Comparison of ENCODE assay signal across 9 cellular contexts in genomic region chr9:92740015-92740408, GRCh38. TPM values are rescaled to one million over a fixed set of nuclear protein-coding genes. Genes with fewer than 3 reads are reported as not detected.
DNase-seq lines count a peak whose midpoint lies in the region; ATAC-seq and TF ChIP-seq lines count a peak whose summit lies in the region.
"Had no signal": no experiment of that assay in that cellular context is flagged by ENCODE, and none has a peak within 500 bp of the region (broad histone marks: within the 10 kb centered on the region; RNA-seq: fewer than 3 reads in every experiment).

No MANE protein-coding gene starts in this region.

- no peak overlapping the region for H2BK20ac ChIP-seq in IMR-90 (ENCODE audit: low read depth, low read length)

- peaks cover 48% of the 10 kb centered on the region for H3K9me1 ChIP-seq in IMR-90 (ENCODE audit: insufficient read depth, low read length)

- DNase-seq in IMR-90 (peak; percentile 55), immature natural killer cell (no peak), spleen (no peak), GM13977 (ENCODE audit: low spot score) (no peak)
- DNase-seq in activated naive CD8-positive, alpha-beta T cell treated with anti-CD3 and anti-CD28 coated beads for 36 hours: no peak
- no peak for DNase-seq in activated naive CD4-positive, alpha-beta T cell (lab: John Stamatoyannopoulos, UW)
- DNase-seq: stimulated activated naive CD4-positive, alpha-beta T cell had no signal

- H2AFZ ChIP-seq in IMR-90 (replicated peaks; ENCODE audit: low read length, poor library complexity): no peak overlapping the region

- peak; percentile 38 for ATAC-seq in IMR-90 (ENCODE audit: low read depth)
- no peak for ATAC-seq in HG02642 (IDR thresholded peaks at IDR 0.05; ENCODE audit: poor library complexity, unreplicated experiment)

- no peak overlapping the region for H3K56ac ChIP-seq in IMR-90 (ENCODE audit: extremely low read depth, insufficient read depth, low read length)

- intact Hi-C loops in IMR-90 (cut with micrococcal nuclease): no loop called here
- intact Hi-C loops in spleen (cut with DNase I; ENCODE audit: low total_unique reads): no loop called here

- H3K36me3 ChIP-seq in IMR-90 (ENCODE audit: control insufficient read depth, insufficient read depth, low read length) (no peaks in the 10 kb centered on the region), spleen (no peaks in the 10 kb centered on the region)

- in situ Hi-C loops in IMR-90 (cut with MboI; ENCODE audit: low sequenced_read_pairs): no loop called here
- in situ Hi-C loops in GM13977 (cut with MboI; ENCODE audit: low pct_unique_long_range_greater_than_20kb, low sequenced_read_pairs, unreplicated experiment): no loop called here

- H3K4me1 ChIP-seq in IMR-90 (ENCODE audit: control insufficient read depth, insufficient read depth, low read length): peaks cover 9% of the 10 kb centered on the region
- peaks cover 16 to 99% (median 91%) of the 10 kb centered on the region in 6 donors for H3K4me1 ChIP-seq in spleen

- H3K27me3 ChIP-seq in IMR-90 (ENCODE audit: control insufficient read depth, insufficient read depth, low read length) (no peaks in the 10 kb centered on the region), spleen (replicated peaks in 1 of 7) (no peaks in the 10 kb centered on the region)

- POLR2A ChIA-PET in IMR-90 (lab: Charles Lee; ENCODE audit: unreplicated experiment): no interaction called here

- no peak for TF ChIP-seq POLR2A in IMR-90 (IDR thresholded peaks at IDR 0.05; ENCODE audit: low read depth, low read length)
- no peak for TF ChIP-seq POLR2A in spleen (IDR thresholded peaks at IDR 0.05)

- peaks cover 62% of the 10 kb centered on the region for H3K4me1 Mint-ChIP-seq in activated naive CD8-positive, alpha-beta T cell treated with anti-CD3 and anti-CD28 coated beads for 36 hours
- H3K4me1 Mint-ChIP-seq in immature natural killer cell: peaks cover 85 to 89% of the 10 kb centered on the region in 2 donors

- peaks cover 47 to 73% of the 10 kb centered on the region in 2 experiments for H3K79me1 ChIP-seq in IMR-90 (ENCODE audit: low read depth in 1 of 2, low read length in 2 of 2)

- H3K27ac Mint-ChIP-seq in activated naive CD8-positive, alpha-beta T cell treated with anti-CD3 and anti-CD28 coated beads for 36 hours: peak overlapping the region; percentile 11
- H3K27ac Mint-ChIP-seq in immature natural killer cell: peak overlapping the region; percentile 4 to 82 (median 56)

- H3K4me2 ChIP-seq in IMR-90 (ENCODE audit: low read depth, low read length): no peak overlapping the region

- H4K91ac ChIP-seq in IMR-90 (ENCODE audit: insufficient read depth, low read depth, low read length): no peak overlapping the region

- H3K9me3 Mint-ChIP-seq in activated naive CD8-positive, alpha-beta T cell treated with anti-CD3 and anti-CD28 coated beads for 36 hours: no peaks in the 10 kb centered on the region
- H3K9me3 Mint-ChIP-seq in immature natural killer cell: no peaks in the 10 kb centered on the region

- no peaks in the 10 kb centered on the region for H3K27me3 Mint-ChIP-seq in activated naive CD8-positive, alpha-beta T cell treated with anti-CD3 and anti-CD28 coated beads for 36 hours
- H3K27me3 Mint-ChIP-seq in immature natural killer cell (ENCODE audit: low read depth in 3 of 3): peaks cover 0 to 1% (median 0%) of the 10 kb centered on the region in 3 donors

- no peak overlapping the region for H3K4me3 Mint-ChIP-seq in activated naive CD8-positive, alpha-beta T cell treated with anti-CD3 and anti-CD28 coated beads for 36 hours
- peak overlapping the region in 4 of 5 donors; percentile 2 to 57 (median 39) for H3K4me3 Mint-ChIP-seq in immature natural killer cell

- TF ChIP-seq CTCF in IMR-90 (conservative IDR thresholded peaks at IDR 0.05; ENCODE audit: low read depth, low read length) (no peak), spleen (IDR thresholded peaks at IDR 0.05 in 8 of 11, conservative IDR thresholded peaks at IDR 0.05 in 3 of 11) (no peak), GM13977 (IDR thresholded peaks at IDR 0.05; ENCODE audit: extremely low read depth, insufficient read depth, missing control alignments) (no peak)

- H2BK5ac ChIP-seq in IMR-90 (ENCODE audit: low read depth, low read length, poor library complexity, severe bottlenecking): no peak overlapping the region

- peaks cover 6% of the 10 kb centered on the region for H3K36me3 Mint-ChIP-seq in activated naive CD8-positive, alpha-beta T cell treated with anti-CD3 and anti-CD28 coated beads for 36 hours
- H3K36me3 Mint-ChIP-seq in immature natural killer cell: no peaks in the 10 kb centered on the region

- H4K8ac ChIP-seq in IMR-90 (ENCODE audit: low read depth in 2 of 2, low read length in 2 of 2): no peak overlapping the region

- no peak overlapping the region for H3K9ac ChIP-seq in IMR-90 (ENCODE audit: low read depth, low read length)

- WGBS in IMR-90 (ENCODE audit: extremely low coverage in 2 of 2, insufficient read length in 1 of 2), 2 experiments: no CpG with 5 or more reads among the region's 3 CpGs
- WGBS in spleen, 5 donors: 45 to 57% (median 49%) methylated on average over 3 of the region's 3 CpGs

- H4K5ac ChIP-seq in IMR-90 (ENCODE audit: low read depth, low read length): no peak overlapping the region

- no TSS peak for BruUV-seq in IMR-90 (replicated peaks; lab: Mats Ljungman, UMichigan)

- no peak overlapping the region for H2BK15ac ChIP-seq in IMR-90 (ENCODE audit: low read depth, low read length)

- H3K4ac ChIP-seq in IMR-90 (ENCODE audit: low read depth, low read length): no peak overlapping the region

- H3K9me3 ChIP-seq in IMR-90 (ENCODE audit: control insufficient read depth, insufficient read depth, low read length) (no peaks in the 10 kb centered on the region), spleen (no peaks in the 10 kb centered on the region)

- H3K23ac ChIP-seq in IMR-90 (ENCODE audit: low read depth, low read length): no peak overlapping the region

- peaks cover 73% of the 10 kb centered on the region for H4K20me1 ChIP-seq in IMR-90 (ENCODE audit: insufficient read depth, low read length)

- 0 out of 2 replicates have a peak overlapping the region, but pooled peaks have one; percentile 13 for H2AK5ac ChIP-seq in IMR-90 (ENCODE audit: low read depth, low read length)

- dilution Hi-C loops in IMR-90 (cut with HindIII; ENCODE audit: low sequenced_read_pairs, unreplicated experiment): no loop called here

- TF ChIP-seq RAD21 in IMR-90 (IDR thresholded peaks at IDR 0.05; ENCODE audit: low read length): no peak

- CTCF ChIA-PET in IMR-90 (lab: Yijun Ruan, JAX): interaction anchor here (0.6 kb wide), 1 partner anchor 11 kb away, joined by 3 read pairs; no protein-coding TSS in a partner anchor

- H2BK120ac ChIP-seq in IMR-90 (ENCODE audit: low read depth, low read length): no peak overlapping the region

- no peak overlapping the region for H3K4me3 ChIP-seq in IMR-90 (ENCODE audit: insufficient read depth, low read depth, low read length)
- H3K4me3 ChIP-seq in spleen: peak overlapping the region in 2 of 8 donors; percentile 9 to 59
- H3K4me3 ChIP-seq: SK-N-MC had no signal

- no peak overlapping the region for H3K18ac ChIP-seq in IMR-90 (ENCODE audit: low read depth, low read length)

- H2AK9ac ChIP-seq in IMR-90 (replicated peaks; ENCODE audit: low read depth, low read length, poor library complexity): no peak overlapping the region

- H3K27ac ChIP-seq in IMR-90 (ENCODE audit: insufficient read depth, low read length): no peak overlapping the region
- H3K27ac ChIP-seq in spleen: peak overlapping the region in 7 of 8 donors; percentile 65 to 92 (median 78)
- H3K27ac ChIP-seq: SK-N-MC had no signal

- H3K14ac ChIP-seq in IMR-90 (replicated peaks; ENCODE audit: low read depth, low read length): no peak overlapping the region

TF ChIP-seq in IMR-90, 13 proteins besides CTCF, POLR2A, EP300 and RAD21 (continues in another document):
- TF ChIP-seq MAFK (IDR thresholded peaks at IDR 0.05; ENCODE audit: low read depth, low read length) (no peak), CHD1 (IDR thresholded peaks at IDR 0.05; ENCODE audit: low read depth, low read length) (no peak), RCOR1 (IDR thresholded peaks at IDR 0.05; ENCODE audit: insufficient replicate concordance, low read length) (no peak), SMC3 (IDR thresholded peaks at IDR 0.05; ENCODE audit: low read depth, low read length) (no peak), RFX5 (IDR thresholded peaks at IDR 0.05; ENCODE audit: low read depth, low read length) (no peak), NFE2L2 (IDR thresholded peaks at IDR 0.05; ENCODE audit: low read depth, low read length) (no peak), MXI1 (IDR thresholded peaks at IDR 0.05; ENCODE audit: borderline replicate concordance, low read depth, low read length) (no peak), MAZ (IDR thresholded peaks at IDR 0.05; ENCODE audit: borderline replicate concordance, low read depth, low read length) (no peak), ELK1 (IDR thresholded peaks at IDR 0.05; ENCODE audit: borderline replicate concordance, low read depth, low read length) (no peak), USF2 (IDR thresholded peaks at IDR 0.05; ENCODE audit: low read depth, low read length) (no peak), CEBPB (IDR thresholded peaks at IDR 0.05; ENCODE audit: low read depth, low read length) (no peak)

RNA-seq across cellular contexts. Expression of gene BICD2, which starts 24.6 kb away (rescaled TPM):
- total RNA-seq in IMR-90 (2012; rRNA removed): 35.7 and 42.2 TPM in 2 replicates
- 21.1 and 21.5 TPM in 2 replicates for polyA plus RNA-seq in IMR-90 (2012; rRNA removed)
- 13.1 and 22.4 TPM in 2 replicates for polyA plus RNA-seq in IMR-90 (2012; cell fraction: cytosol; rRNA removed)
- polyA plus RNA-seq in IMR-90 (2012; cell fraction: nucleus; rRNA removed; ENCODE audit: low replicate concordance): 13.6 and 16.6 TPM in 2 replicates
- total RNA-seq in activated naive CD8-positive, alpha-beta T cell treated with anti-CD3 and anti-CD28 coated beads for 36 hours: 10 to 100 TPM; 19.2 to 20.5 TPM
- polyA plus RNA-seq in immature natural killer cell: 10 to 100 TPM in 1 of 3 donors, 1 to 10 TPM in 2; 5.8 to 26.8 (median 8.0) TPM
- total RNA-seq in spleen: 10 to 100 TPM; 30.6 to 55.7 (median 36.8) TPM
- 10 to 100 TPM in 2 of 3 donors, 1 to 10 TPM in 1; 9.4 to 12.0 (median 11.7) TPM for polyA plus RNA-seq in spleen
